Comparison of ENCODE assay signal across 8 cellular contexts in the genomic region with DNA sequence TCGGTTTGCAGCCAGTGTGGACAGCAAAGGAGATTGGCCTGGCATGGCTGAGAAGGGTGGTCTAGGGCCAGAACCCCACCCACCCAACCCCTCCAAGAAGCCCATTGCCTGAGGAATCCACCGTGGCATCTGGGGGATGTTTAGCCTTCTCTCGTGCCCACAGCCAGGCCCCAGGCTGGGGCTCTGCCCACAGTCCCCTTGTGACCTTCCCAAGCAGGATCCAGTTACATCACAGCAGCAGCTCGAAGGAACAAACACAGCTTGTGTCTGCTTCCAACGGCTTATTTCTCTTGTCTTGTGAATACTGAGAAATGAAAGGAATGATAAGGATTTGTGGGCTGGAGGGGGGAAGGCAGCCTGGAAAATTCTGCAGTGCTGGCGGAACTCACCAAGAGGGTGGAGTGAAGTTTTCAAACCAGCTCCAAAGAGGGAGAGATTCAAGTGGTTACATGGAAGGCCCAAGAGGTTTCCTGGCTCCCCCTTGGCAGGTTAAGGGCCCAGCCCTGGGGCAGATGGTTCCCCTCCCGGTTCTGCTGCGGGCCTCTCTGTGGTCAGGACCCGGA.
A peak's percentile ranks its signal among the peaks of the same experiment; 100 is the strongest.
DNase-seq lines count a peak whose midpoint lies in the region; ATAC-seq and TF ChIP-seq lines count a peak whose summit lies in the region.

No MANE protein-coding gene starts in this region.

- 0 out of 2 replicates have a peak overlapping the region, but pooled peaks have one; percentile 28 for H3K27ac ChIP-seq in SK-N-MC
- peak overlapping the region in 11 of 12 donors; percentile 24 to 87 (median 71) for H3K27ac ChIP-seq in heart left ventricle
- peak overlapping the region; percentile 84 for H3K27ac ChIP-seq in psoas muscle
- H3K27ac ChIP-seq in CD8-positive, alpha-beta memory T cell (ENCODE audit: low read depth, low read length) = no peak overlapping the region

- no peak overlapping the region for H3K4me3 Mint-ChIP-seq in Caco-2 (ENCODE audit: unreplicated experiment)
- H3K4me3 Mint-ChIP-seq in CD8-positive, alpha-beta memory T cell = no peak overlapping the region

- no peaks in the 10 kb centered on the region for H3K36me3 Mint-ChIP-seq in Caco-2 (ENCODE audit: insufficient read depth, unreplicated experiment)
- no peaks in the 10 kb centered on the region for H3K36me3 Mint-ChIP-seq in CD8-positive, alpha-beta memory T cell

- H3K9ac ChIP-seq in SK-N-MC (ENCODE audit: insufficient read length) = no peak overlapping the region

- TF ChIP-seq CTCF in Caco-2 (IDR thresholded peaks at IDR 0.05; ENCODE audit: insufficient read depth in 1 of 2, low read depth in 1 of 2, low read length in 1 of 2, severe bottlenecking in 1 of 2, unreplicated experiment in 1 of 2) (no peak), heart left ventricle (IDR thresholded peaks at IDR 0.05) (no peak), psoas muscle (IDR thresholded peaks at IDR 0.05) (no peak)

- DNase-seq in Caco-2 (peak; percentile 33 to 45), SK-N-MC (ENCODE audit: low read depth, low spot score) (peak; percentile 5), heart left ventricle (peak in 4 of 5 donors; percentile 42 to 77 (median 61)), psoas muscle (peak; percentile 75 to 81), NCI-H2081 treated with DMSO at 0.1 percent for 48 hours (lab: John Stamatoyannopoulos, UW) (no peak)
- no peak for DNase-seq in activated CD4-positive, alpha-beta T cell treated with anti-CD3 and anti-CD28 coated beads for 1 hour
- no peak for DNase-seq in CD8-positive, alpha-beta memory T cell
- no peak for DNase-seq in effector CD8-positive, alpha-beta T cell (lab: John Stamatoyannopoulos, UW)

- no peaks in the 10 kb centered on the region for H3K27me3 Mint-ChIP-seq in Caco-2 (ENCODE audit: insufficient read depth, unreplicated experiment)
- peaks cover 0 to 4% of the 10 kb centered on the region in 2 donors for H3K27me3 Mint-ChIP-seq in CD8-positive, alpha-beta memory T cell

- H3K9me3 ChIP-seq in Caco-2 (no peaks in the 10 kb centered on the region), SK-N-MC (ENCODE audit: low read depth, low read length) (no peaks in the 10 kb centered on the region), heart left ventricle (no peaks in the 10 kb centered on the region), psoas muscle (no peaks in the 10 kb centered on the region)
- no peaks in the 10 kb centered on the region for H3K9me3 ChIP-seq in CD8-positive, alpha-beta memory T cell (ENCODE audit: low read length)

- CTCF ChIA-PET in Caco-2 (lab: Charles Lee) = interaction anchor here (1.0 kb wide), 1 partner anchor 15 kb away, joined by 3 read pairs; no protein-coding TSS in a partner anchor
- CTCF ChIA-PET in CD8-positive, alpha-beta memory T cell (lab: Charles Lee) = interaction anchor here (1.3 kb wide), 1 partner anchor 62 kb away, joined by 4 read pairs; the partner anchor contains the start of gene DHRS3

- H3K36me3 ChIP-seq in Caco-2 (ENCODE audit: control insufficient read depth, insufficient read depth, low read length) (no peaks in the 10 kb centered on the region), SK-N-MC (ENCODE audit: insufficient read depth, low read length) (no peaks in the 10 kb centered on the region), heart left ventricle (no peaks in the 10 kb centered on the region), psoas muscle (ENCODE audit: insufficient read depth in 1 of 2, low read depth in 1 of 2) (no peaks in the 10 kb centered on the region)
- H3K36me3 ChIP-seq in CD8-positive, alpha-beta memory T cell (ENCODE audit: insufficient read depth, low read length) = no peaks in the 10 kb centered on the region

- H3K27me3 ChIP-seq in Caco-2 (replicated peaks; ENCODE audit: control insufficient read depth, insufficient read depth, low read length) (no peaks in the 10 kb centered on the region), heart left ventricle (no peaks in the 10 kb centered on the region), psoas muscle (ENCODE audit: insufficient read depth in 3 of 3, low read length in 2 of 3) (no peaks in the 10 kb centered on the region)
- H3K27me3 ChIP-seq in CD8-positive, alpha-beta memory T cell (ENCODE audit: insufficient read depth, low read length, poor library complexity, severe bottlenecking) = no peaks in the 10 kb centered on the region

- no TSS peak for BruUV-seq in Caco-2 (replicated peaks; lab: Mats Ljungman, UMichigan)

- POLR2A ChIA-PET in Caco-2 (lab: Charles Lee) = interaction anchor here (0.5 to 0.6 kb wide), 3 partner anchors 15 to 160 kb away, joined by 3 to 4 read pairs (median 3); no protein-coding TSS in a partner anchor
- POLR2A ChIA-PET in CD8-positive, alpha-beta memory T cell (lab: Charles Lee) = no interaction called here

- intact Hi-C loops in Caco-2 (cut with micrococcal nuclease; ENCODE audit: unreplicated experiment) = loop anchor here (1.0 kb wide), 1 partner anchor 27 kb away; no protein-coding TSS in a partner anchor
- intact Hi-C loops in heart left ventricle (cut with DNase I) = loop anchor here in 4 of 10 donors (5.0 to 10.0 kb wide), 3 partner anchors 36 to 58 kb away; partner anchors contain the start of gene DHRS3 (in 2 of the 4)
- intact Hi-C loops in psoas muscle (cut with DNase I) = no loop called here

- H3K27ac Mint-ChIP-seq in Caco-2 (ENCODE audit: unreplicated experiment) = peak overlapping the region; percentile 82
- no peak overlapping the region for H3K27ac Mint-ChIP-seq in CD8-positive, alpha-beta memory T cell

- peaks cover 10% of the 10 kb centered on the region for H3K9me3 Mint-ChIP-seq in Caco-2 (ENCODE audit: unreplicated experiment)
- H3K9me3 Mint-ChIP-seq in CD8-positive, alpha-beta memory T cell = no peaks in the 10 kb centered on the region

- no peak for TF ChIP-seq POLR2A in heart left ventricle (IDR thresholded peaks at IDR 0.05)

- no peak overlapping the region for H3K4me3 ChIP-seq in Caco-2 (ENCODE audit: low read depth, low read length)
- H3K4me3 ChIP-seq in SK-N-MC = no peak overlapping the region
- no peak overlapping the region for H3K4me3 ChIP-seq in heart left ventricle
- H3K4me3 ChIP-seq in psoas muscle = no peak overlapping the region
- H3K4me3 ChIP-seq in CD8-positive, alpha-beta memory T cell (ENCODE audit: low read length) = no peak overlapping the region

- WGBS in heart left ventricle, 4 donors = 35 to 42% (median 37%) methylated on average over 7 to 9 of the region's 9 CpGs
- WGBS in psoas muscle, 3 donors = 8 to 25% (median 15%) methylated on average over 9 of the region's 9 CpGs

- H3K4me1 ChIP-seq in Caco-2 = peaks cover 4% of the 10 kb centered on the region; the same call in 1 of the 2 replicates
- H3K4me1 ChIP-seq in heart left ventricle = peaks cover 0 to 48% (median 22%) of the 10 kb centered on the region in 12 donors
- H3K4me1 ChIP-seq in psoas muscle = peaks cover 49% of the 10 kb centered on the region
- no peaks in the 10 kb centered on the region for H3K4me1 ChIP-seq in CD8-positive, alpha-beta memory T cell (ENCODE audit: insufficient read depth, low read length)

- peaks cover 7% of the 10 kb centered on the region for H3K4me1 Mint-ChIP-seq in Caco-2 (ENCODE audit: low read depth, unreplicated experiment)
- H3K4me1 Mint-ChIP-seq in CD8-positive, alpha-beta memory T cell = no peaks in the 10 kb centered on the region

- peak; percentile 24 to 71 (median 70) for ATAC-seq in heart left ventricle
- ATAC-seq in psoas muscle = peak; percentile 50 to 84 (median 72)

Comparison
In these comparisons a context has a peak if more than half of its experiments do, and no peak if none do; other contexts are left out.
1. DNase-seq: peak in Caco-2 (2 of 2), SK-N-MC (single experiment), heart left ventricle (4 of 5) and psoas muscle (2 of 2); none in NCI-H2081 treated with DMSO at 0.1 percent for 48 hours (single experiment), activated CD4-positive, alpha-beta T cell treated with anti-CD3 and anti-CD28 coated beads for 1 hour (single experiment), CD8-positive, alpha-beta memory T cell (0 of 5) and effector CD8-positive, alpha-beta T cell (single experiment).